ENCODE assay signal across 1 cellular context in genomic region chr11:69718147-69718546, GRCh38.
TF ChIP-seq lines count a peak whose summit lies in the region.

No MANE protein-coding gene starts in this region.

TF ChIP-seq in GM23338, 12 proteins besides CTCF, POLR2A, EP300 and RAD21 (continued from another document):
- TF ChIP-seq ZNF462 (CRISPR knock-in tag; IDR thresholded peaks at IDR 0.05) (no peak), REST (IDR thresholded peaks at IDR 0.05; ENCODE audit: unreplicated experiment) (no peak), EZH2phosphoT487 (IDR thresholded peaks at IDR 0.05; ENCODE audit: unreplicated experiment) (no peak), STAT1 (IDR thresholded peaks at IDR 0.05; ENCODE audit: unreplicated experiment) (no peak), POLR2AphosphoS5 (IDR thresholded peaks at IDR 0.05; ENCODE audit: low read depth) (no peak), ZNF331 (CRISPR knock-in tag; IDR thresholded peaks at IDR 0.05; ENCODE audit: low read depth) (no peak)
